ENCODE assay signal across 13 cellular contexts in genomic region chr1:197268012-197268411, GRCh38. TPM values are rescaled to one million over a fixed set of nuclear protein-coding genes. Genes with fewer than 3 reads are reported as not detected.
DNase-seq lines count a peak whose midpoint lies in the region; ATAC-seq and TF ChIP-seq lines count a peak whose summit lies in the region.
"Had no signal": no experiment of that assay in that cellular context is flagged by ENCODE, and none has a peak within 500 bp of the region (broad histone marks: within the 10 kb centered on the region; RNA-seq: fewer than 3 reads in every experiment).

Gene CRB1, plus strand, starts transcription at chr1:197268252. Its CDS starts 161 bp downstream, at chr1:197268413.

- intact Hi-C loops in OCI-LY7 (cut with micrococcal nuclease; ENCODE audit: unreplicated experiment): no loop called here

- H3K27ac ChIP-seq in OCI-LY7 (ENCODE audit: low read depth, low read length, poor library complexity, severe bottlenecking): no peak within 1 kb of the TSS
- H3K27ac ChIP-seq in substantia nigra (ENCODE audit: low read depth, low read length, poor library complexity, severe bottlenecking): peak within 1 kb of the TSS; percentile 46

- H3K79me2 ChIP-seq in OCI-LY7 (ENCODE audit: insufficient read depth, low read depth, low read length): no peaks in the 10 kb centered on the region

- H3K4me3 ChIP-seq in OCI-LY7 (ENCODE audit: low read depth, low read length, poor library complexity, severe bottlenecking) (no peak within 1 kb of the TSS), fibroblast of the aortic adventitia (ENCODE audit: low read depth, low read length) (no peak within 1 kb of the TSS)

- TF ChIP-seq CTCF in OCI-LY7 (conservative IDR thresholded peaks at IDR 0.05; ENCODE audit: low read length): no peak
- no peak for TF ChIP-seq CTCF in fibroblast of the aortic adventitia (IDR thresholded peaks at IDR 0.05; ENCODE audit: insufficient read depth, low read length)

- no peaks in the 10 kb centered on the region for H4K20me1 ChIP-seq in OCI-LY7 (ENCODE audit: insufficient read depth, low read length)

- POLR2A ChIA-PET in OCI-LY7 (lab: Charles Lee): interaction anchor here (1.2 kb wide), 1 partner anchor 85 kb away, joined by 4 read pairs; no protein-coding TSS in a partner anchor

- CTCF ChIA-PET in OCI-LY7 (lab: Charles Lee; ENCODE audit: unreplicated experiment): no interaction called here

- ATAC-seq in GM21528 (IDR thresholded peaks at IDR 0.05; ENCODE audit: low FRiP score, unreplicated experiment) (no peak), GM18517 (IDR thresholded peaks at IDR 0.05; ENCODE audit: unreplicated experiment) (no peak)
- ATAC-seq: HCT116 had no signal

- H3K4me1 ChIP-seq in OCI-LY7 (ENCODE audit: insufficient read depth, low read length, poor library complexity, severe bottlenecking): no peaks in the 10 kb centered on the region

- no peaks in the 10 kb centered on the region for H3K36me3 ChIP-seq in OCI-LY7 (ENCODE audit: insufficient read depth, low read length)

- H3K4me2 ChIP-seq in OCI-LY7 (ENCODE audit: low read length): no peak within 1 kb of the TSS

- DNase-seq in NCI-H2107 treated with DMSO at 0.1 percent for 48 hours (lab: John Stamatoyannopoulos, UW; ENCODE audit: unreplicated experiment): peak; percentile 36
- DNase-seq in NCI-H2107 (lab: John Stamatoyannopoulos, UW): no peak
- peak; percentile 2 for DNase-seq in OCI-LY7 (ENCODE audit: low spot score)
- peak; percentile 16 for DNase-seq in fibroblast of the aortic adventitia (ENCODE audit: low read depth)
- DNase-seq in substantia nigra (lab: John Stamatoyannopoulos, UW): peak in 19 of 49 donors; percentile 0 to 31 (median 14)
- no peak for DNase-seq in NCI-H1048 (lab: John Stamatoyannopoulos, UW)
- DNase-seq: activated CD4-positive, CD25-positive, alpha-beta regulatory T cell treated with anti-CD3 and anti-CD28 coated beads, Interleukin-2, amount 50 U/mL, for 72 hours; activated effector memory CD4-positive, alpha-beta T cell treated with anti-CD3 and anti-CD28 coated beads, Interleukin-2, amount 50 U/mL, for 16 hours; small intestine had no signal

- no peaks in the 10 kb centered on the region for H3K9me3 ChIP-seq in OCI-LY7 (ENCODE audit: low read length)

- no peak within 1 kb of the TSS for H2AFZ ChIP-seq in OCI-LY7 (ENCODE audit: low read length)

- BruUV-seq in OCI-LY7 (replicated peaks; lab: Mats Ljungman, UMichigan): no TSS peak

- no peaks in the 10 kb centered on the region for H3K9me2 ChIP-seq in OCI-LY7 (ENCODE audit: insufficient read depth, low read length)

RNA-seq across cellular contexts. Expression of gene CRB1, which starts in this region (rescaled TPM):
- total RNA-seq in OCI-LY7 (2014; rRNA removed; shearing (Covaris generic)): 0.25 TPM in 1 of 2 replicates, not detected in the other
- not detected in 2 replicates for total RNA-seq in OCI-LY7 (2022)
- total RNA-seq in fibroblast of the aortic adventitia (ENCODE audit: low replicate concordance): 0.08 and 0.09 TPM in 2 replicates
- total RNA-seq: glomerular endothelial cell had no signal

Comparison
In these comparisons a context has a peak if more than half of its experiments do, and no peak if none do; other contexts are left out.
1. Peak in DNase-seq in OCI-LY7; RNA of the gene not detected or under 1 TPM.
2. Peak in DNase-seq in fibroblast of the aortic adventitia; RNA of the gene not detected or under 1 TPM.